ENCODE assay signal across 8 cellular contexts in the genomic region with DNA sequence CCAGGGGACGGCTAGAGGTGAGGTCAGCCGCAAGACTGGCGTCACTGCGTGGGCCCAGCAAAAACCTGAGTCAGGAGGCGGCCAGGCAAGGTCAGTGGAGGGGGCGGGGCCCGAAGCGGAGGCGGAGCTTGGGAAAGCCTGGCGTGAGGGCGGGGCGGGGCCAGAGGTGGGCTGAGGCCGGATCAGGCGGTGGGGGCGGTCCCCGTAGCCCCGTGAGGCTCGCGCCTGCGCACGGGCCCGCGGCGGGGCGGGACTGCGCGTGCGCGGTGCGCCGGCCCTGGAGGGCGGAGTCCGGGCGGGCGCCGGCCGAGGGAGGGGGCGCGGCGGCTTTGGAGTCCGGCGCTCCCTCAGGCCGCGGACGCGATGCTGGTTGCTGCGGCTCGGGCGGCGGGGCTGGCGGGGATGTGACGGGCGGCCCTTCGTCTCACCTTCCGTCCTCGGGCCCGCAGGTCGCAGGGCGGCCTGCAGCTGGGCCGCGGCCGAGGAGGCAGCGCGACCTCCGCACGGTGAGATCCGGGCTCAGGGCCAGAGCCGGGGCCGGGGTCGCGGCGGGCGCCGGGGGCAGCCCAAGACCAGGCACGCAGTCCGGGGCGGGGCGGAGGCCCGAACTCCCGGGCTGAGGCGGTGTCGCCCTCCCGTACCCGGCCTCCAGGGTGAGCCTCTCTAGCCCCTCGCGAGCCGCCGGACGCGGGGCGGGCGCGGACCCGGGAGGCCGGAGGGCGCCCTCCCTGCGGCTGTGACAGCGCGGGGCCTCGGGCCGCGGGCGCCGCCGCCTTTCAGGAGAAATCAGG. TPM values are rescaled to one million over a fixed set of nuclear protein-coding genes. Genes with fewer than 3 reads are reported as not detected.
DNase-seq lines count a peak whose midpoint lies in the region; FAIRE-seq and TF ChIP-seq lines count a peak whose summit lies in the region.

A gene with protein sequence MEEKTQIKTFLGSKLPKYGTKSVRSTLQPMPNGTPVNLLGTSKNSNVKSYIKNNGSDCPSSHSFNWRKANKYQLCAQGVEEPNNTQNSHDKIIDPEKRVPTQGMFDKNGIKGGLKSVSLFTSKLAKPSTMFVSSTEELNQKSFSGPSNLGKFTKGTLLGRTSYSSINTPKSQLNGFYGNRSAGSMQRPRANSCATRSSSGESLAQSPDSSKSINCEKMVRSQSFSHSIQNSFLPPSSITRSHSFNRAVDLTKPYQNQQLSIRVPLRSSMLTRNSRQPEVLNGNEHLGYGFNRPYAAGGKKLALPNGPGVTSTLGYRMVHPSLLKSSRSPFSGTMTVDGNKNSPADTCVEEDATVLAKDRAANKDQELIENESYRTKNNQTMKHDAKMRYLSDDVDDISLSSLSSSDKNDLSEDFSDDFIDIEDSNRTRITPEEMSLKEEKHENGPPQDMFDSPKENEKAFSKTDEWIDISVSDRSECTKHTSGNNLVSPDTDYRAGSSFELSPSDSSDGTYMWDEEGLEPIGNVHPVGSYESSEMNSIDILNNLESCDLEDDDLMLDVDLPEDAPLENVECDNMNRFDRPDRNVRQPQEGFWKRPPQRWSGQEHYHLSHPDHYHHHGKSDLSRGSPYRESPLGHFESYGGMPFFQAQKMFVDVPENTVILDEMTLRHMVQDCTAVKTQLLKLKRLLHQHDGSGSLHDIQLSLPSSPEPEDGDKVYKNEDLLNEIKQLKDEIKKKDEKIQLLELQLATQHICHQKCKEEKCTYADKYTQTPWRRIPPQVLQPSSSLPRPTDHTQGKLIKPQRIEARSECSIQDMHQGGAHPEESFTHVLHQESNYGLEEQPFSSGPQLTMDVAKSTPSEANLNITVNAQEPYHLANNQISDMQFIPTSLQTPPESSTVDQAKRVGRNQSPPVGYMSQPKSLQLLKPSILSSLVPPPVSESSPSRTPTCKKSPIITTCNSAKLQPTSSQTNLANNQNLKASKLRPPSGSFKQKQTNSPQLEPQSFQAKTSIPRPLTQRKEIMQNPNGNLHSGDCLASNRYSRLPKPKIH (plus strand): TSS at position 287 of the 791 bp plus-strand sequence. CDS start 42,464 bp downstream, outside the sequence.

- peak; percentile 31; the same call in 1 of the 2 replicates for TF ChIP-seq CTCF in LNCAP (IDR thresholded peaks at IDR 0.05)

- peak within 1 kb of the TSS; percentile 96 for H3K27ac Mint-ChIP-seq in activated naive CD4-positive, alpha-beta T cell treated with anti-CD3 and anti-CD28 coated beads for 36 hours

- FAIRE-seq in frontal cortex (lab: Jason Lieb, UNC): no peak

- peak within 1 kb of the TSS; percentile 95 for H3K4me3 Mint-ChIP-seq in activated naive CD4-positive, alpha-beta T cell treated with anti-CD3 and anti-CD28 coated beads for 36 hours

- H3K27ac ChIP-seq in substantia nigra (ENCODE audit: low read depth, low read length, poor library complexity, severe bottlenecking): peak within 1 kb of the TSS; percentile 82

- H3K36me3 Mint-ChIP-seq in activated naive CD4-positive, alpha-beta T cell treated with anti-CD3 and anti-CD28 coated beads for 36 hours (ENCODE audit: low read depth): peaks cover 12% of the 10 kb centered on the region

- CTCF ChIA-PET in activated naive CD4-positive, alpha-beta T cell treated with anti-CD3 and anti-CD28 coated beads for 36 hours (lab: Charles Lee): interaction anchor here (0.6 to 2.3 kb wide), 8 partner anchors 13 to 209 kb away, joined by 3 to 8 read pairs (median 5); no protein-coding TSS in a partner anchor

- no peaks in the 10 kb centered on the region for H3K27me3 Mint-ChIP-seq in activated naive CD4-positive, alpha-beta T cell treated with anti-CD3 and anti-CD28 coated beads for 36 hours (ENCODE audit: low read depth)

- intact Hi-C loops in activated naive CD4-positive, alpha-beta T cell treated with anti-CD3 and anti-CD28 coated beads for 36 hours (cut with micrococcal nuclease): loop anchor here (1.0 kb wide), 8 partner anchors 11 to 209 kb away; a partner anchor contains a TSS

- H3K9me3 Mint-ChIP-seq in activated naive CD4-positive, alpha-beta T cell treated with anti-CD3 and anti-CD28 coated beads for 36 hours: no peaks in the 10 kb centered on the region

- DNase-seq in GF-D8 (lab: John Stamatoyannopoulos, UW) (peak; percentile 55), GOT3 (lab: John Stamatoyannopoulos, UW) (peak; percentile 95), SK-N-DZ (ENCODE audit: low spot score) (peak; percentile 87), frontal cortex (ENCODE audit: low spot score in 2 of 2) (peak; percentile 96 to 97), non-pigmented ciliary epithelial cell (ENCODE audit: low read depth) (peak; percentile 86), substantia nigra (lab: John Stamatoyannopoulos, UW) (peak; percentile 71 to 99 (median 92))
- peak; percentile 97 for DNase-seq in activated naive CD4-positive, alpha-beta T cell treated with anti-CD3 and anti-CD28 coated beads for 36 hours

- peaks cover 25% of the 10 kb centered on the region for H3K4me1 Mint-ChIP-seq in activated naive CD4-positive, alpha-beta T cell treated with anti-CD3 and anti-CD28 coated beads for 36 hours (ENCODE audit: low read depth)

RNA-seq across cellular contexts. Expression of the gene that starts here (rescaled TPM):
- polyA plus RNA-seq in SK-N-DZ (2014; cell fraction: cytosol; rRNA removed): 12.6 and 14.2 TPM in 2 replicates
- polyA plus RNA-seq in SK-N-DZ (2014; cell fraction: nucleus; rRNA removed): 8.4 and 10.2 TPM in 2 replicates
- total RNA-seq in activated naive CD4-positive, alpha-beta T cell treated with anti-CD3 and anti-CD28 coated beads for 36 hours: 10 to 100 TPM; 78.0 to 81.8 TPM
- 90.1 TPM for total RNA-seq in frontal cortex

Comparison
In these comparisons a context has a peak if more than half of its experiments do, and no peak if none do; other contexts are left out.
1. Peak in every context shown above with its lines: DNase-seq and H3K27ac ChIP-seq.